Comparison of ENCODE assay signal across 11 cellular contexts in the genomic region with DNA sequence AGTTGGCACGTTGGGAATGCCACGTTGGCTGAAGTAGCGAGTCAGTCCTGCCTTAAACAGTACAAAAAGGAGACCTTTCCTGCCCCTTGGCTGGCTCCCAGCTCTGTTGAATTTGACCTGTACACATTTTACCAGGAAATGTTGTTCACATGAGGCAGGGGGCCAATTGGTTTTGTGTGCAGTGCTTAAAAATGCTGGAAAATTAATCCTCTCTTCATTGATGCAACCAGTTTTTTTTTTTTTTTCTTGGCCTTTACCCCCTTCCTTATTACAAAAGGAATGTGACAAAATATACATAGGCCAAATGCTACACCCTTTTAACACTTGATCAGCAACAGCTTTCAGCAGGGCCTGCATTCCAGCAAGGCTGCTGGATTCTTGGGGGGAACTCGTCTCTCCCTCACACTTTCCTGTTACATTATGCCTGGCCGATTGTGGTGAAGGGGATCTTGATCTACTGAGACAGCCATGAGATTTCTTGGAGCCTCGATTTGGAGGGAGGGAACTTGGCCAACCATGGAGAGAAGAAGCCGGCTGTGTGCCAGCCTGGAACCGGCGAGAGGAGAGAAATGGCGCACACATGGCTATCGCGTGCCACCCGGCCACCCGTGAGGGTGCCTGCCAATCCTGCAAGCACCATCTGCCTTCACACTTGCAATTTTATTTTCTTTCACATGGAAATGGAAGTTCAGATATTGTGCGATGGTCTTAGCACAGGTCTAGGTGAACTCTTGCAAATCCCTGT.
DNase-seq lines count a peak whose midpoint lies in the region; ATAC-seq, FAIRE-seq and TF ChIP-seq lines count a peak whose summit lies in the region.
"Had no signal": no experiment of that assay in that cellular context is flagged by ENCODE, and none has a peak within 500 bp of the region (broad histone marks: within the 10 kb centered on the region; RNA-seq: fewer than 3 reads in every experiment).

No MANE protein-coding gene starts in this region.

- H3K27ac ChIP-seq in AG04450 (ENCODE audit: low read depth, low read length) (peak overlapping the region; percentile 31), pancreas (peak overlapping the region; percentile 27 to 81 (median 59))

- no peaks in the 10 kb centered on the region for H3K27me3 Mint-ChIP-seq in WTC11 (ENCODE audit: low read depth)
- H3K27me3 Mint-ChIP-seq: activated CD8-positive, alpha-beta memory T cell treated with anti-CD3 and anti-CD28 coated beads, Interleukin-2, amount 10 ng/mL, durations not matched to agents 7 days and 5 days had no signal

- no peak for DNase-seq in AG04450 (ENCODE audit: low read depth, low spot score)
- DNase-seq in WTC11 (ENCODE audit: low spot score) = no peak
- DNase-seq in fibroblast of villous mesenchyme (ENCODE audit: low read depth) = peak; percentile 72
- DNase-seq in pancreas = peak in 5 of 6 donors; percentile 71 to 82 (median 78)
- DNase-seq in urothelium cell line (ENCODE audit: low spot score) = no peak
- DNase-seq: activated CD8-positive, alpha-beta memory T cell treated with anti-CD3 and anti-CD28 coated beads, Interleukin-2, amount 10 ng/mL, durations not matched to agents 7 days and 5 days; NCI-H1092 had no signal

- H3K36me3 ChIP-seq in pancreas = peaks cover 0 to 27% (median 3%) of the 10 kb centered on the region in 3 donors

- no peaks in the 10 kb centered on the region for H3K9me3 ChIP-seq in AG04450 (ENCODE audit: control insufficient read depth, insufficient read depth, low read length)
- no peaks in the 10 kb centered on the region for H3K9me3 ChIP-seq in pancreas

- FAIRE-seq in pancreas (lab: Jason Lieb, UNC) = no peak
- FAIRE-seq in urothelium cell line (lab: Jason Lieb, UNC) = no peak

- TF ChIP-seq CTCF in AG04450 (IDR thresholded peaks at IDR 0.05; ENCODE audit: low read depth, low read length) = no peak
- no peak for TF ChIP-seq CTCF in WTC11 (IDR thresholded peaks at IDR 0.05)
- TF ChIP-seq CTCF in fibroblast of villous mesenchyme (IDR thresholded peaks at IDR 0.05; ENCODE audit: insufficient read depth, low read depth, low read length) = no peak
- no peak for TF ChIP-seq CTCF in pancreas (IDR thresholded peaks at IDR 0.05)

- H3K4me1 Mint-ChIP-seq in WTC11 = no peaks in the 10 kb centered on the region

- H3K27me3 ChIP-seq in AG04450 (ENCODE audit: control insufficient read depth, insufficient read depth, low read length) (no peaks in the 10 kb centered on the region), pancreas (no peaks in the 10 kb centered on the region)

- peaks cover 28 to 38% (median 28%) of the 10 kb centered on the region in 3 donors for H3K4me1 ChIP-seq in pancreas

- CTCF ChIA-PET in AG04450 (lab: Charles Lee) (interaction anchor here (1.1 kb wide), 1 partner anchor 60 kb away, joined by 4 read pairs; no protein-coding TSS in a partner anchor), WTC11 (lab: Charles Lee) (interaction anchor here (1.0 to 1.3 kb wide), 2 partner anchors 49 to 97 kb away, joined by 3 read pairs; no protein-coding TSS in a partner anchor)

- ATAC-seq in WTC11 (no peak), pancreas (peak; percentile 65 to 79 (median 68)), HG03025 (IDR thresholded peaks at IDR 0.05; ENCODE audit: low FRiP score, unreplicated experiment) (no peak), HG02970 (IDR thresholded peaks at IDR 0.05; ENCODE audit: low FRiP score, unreplicated experiment) (no peak), GM21381 (IDR thresholded peaks at IDR 0.05; ENCODE audit: unreplicated experiment) (no peak)
- ATAC-seq: activated CD8-positive, alpha-beta memory T cell treated with anti-CD3 and anti-CD28 coated beads, Interleukin-2, amount 10 ng/mL, durations not matched to agents 7 days and 5 days had no signal

- H3K4me3 ChIP-seq in AG04450 (ENCODE audit: low read depth, low read length) (no peak overlapping the region), fibroblast of villous mesenchyme (ENCODE audit: low read depth, low read length) (peak overlapping the region; percentile 2), pancreas (no peak overlapping the region)

- POLR2A ChIA-PET in AG04450 (lab: Yijun Ruan, JAX) (interaction anchor here (0.6 to 0.7 kb wide), 2 partner anchors 250 to 886 kb away, joined by 3 read pairs; no protein-coding TSS in a partner anchor), WTC11 (lab: Charles Lee) (interaction anchor here (0.6 kb wide), 1 partner anchor 75 kb away, joined by 7 read pairs; no protein-coding TSS in a partner anchor)

- intact Hi-C loops in pancreas (cut with DNase I) = no loop called here

- 20 to 23% methylated on average over 15 of the region's 15 CpGs for WGBS in pancreas, 2 donors

- H3K36me3 Mint-ChIP-seq in WTC11 = peaks cover 66% of the 10 kb centered on the region
- H3K36me3 Mint-ChIP-seq: activated CD8-positive, alpha-beta memory T cell treated with anti-CD3 and anti-CD28 coated beads, Interleukin-2, amount 10 ng/mL, durations not matched to agents 7 days and 5 days had no signal

- no peak overlapping the region for H3K4me3 Mint-ChIP-seq in WTC11
- H3K4me3 Mint-ChIP-seq: activated CD8-positive, alpha-beta memory T cell treated with anti-CD3 and anti-CD28 coated beads, Interleukin-2, amount 10 ng/mL, durations not matched to agents 7 days and 5 days; neural crest cell had no signal

- H3K27ac Mint-ChIP-seq in WTC11 = peak overlapping the region; percentile 58; the same call in 1 of the 2 replicates
- H3K27ac Mint-ChIP-seq: activated CD8-positive, alpha-beta memory T cell treated with anti-CD3 and anti-CD28 coated beads, Interleukin-2, amount 10 ng/mL, durations not matched to agents 7 days and 5 days had no signal

- no peaks in the 10 kb centered on the region for H3K9me3 Mint-ChIP-seq in WTC11
- H3K9me3 Mint-ChIP-seq: neural crest cell had no signal

TF ChIP-seq in WTC11, 78 proteins besides CTCF, POLR2A, EP300 and RAD21:
- TF ChIP-seq ELF4 (CRISPR knock-in tag; IDR thresholded peaks at IDR 0.05; ENCODE audit: low read depth) (no peak), KAT7 (CRISPR knock-in tag; IDR thresholded peaks at IDR 0.05; ENCODE audit: borderline replicate concordance) (no peak), JUN (CRISPR knock-in tag; IDR thresholded peaks at IDR 0.05) (no peak), ERG (CRISPR knock-in tag; IDR thresholded peaks at IDR 0.05) (no peak)
- TF ChIP-seq, protein P1, sequence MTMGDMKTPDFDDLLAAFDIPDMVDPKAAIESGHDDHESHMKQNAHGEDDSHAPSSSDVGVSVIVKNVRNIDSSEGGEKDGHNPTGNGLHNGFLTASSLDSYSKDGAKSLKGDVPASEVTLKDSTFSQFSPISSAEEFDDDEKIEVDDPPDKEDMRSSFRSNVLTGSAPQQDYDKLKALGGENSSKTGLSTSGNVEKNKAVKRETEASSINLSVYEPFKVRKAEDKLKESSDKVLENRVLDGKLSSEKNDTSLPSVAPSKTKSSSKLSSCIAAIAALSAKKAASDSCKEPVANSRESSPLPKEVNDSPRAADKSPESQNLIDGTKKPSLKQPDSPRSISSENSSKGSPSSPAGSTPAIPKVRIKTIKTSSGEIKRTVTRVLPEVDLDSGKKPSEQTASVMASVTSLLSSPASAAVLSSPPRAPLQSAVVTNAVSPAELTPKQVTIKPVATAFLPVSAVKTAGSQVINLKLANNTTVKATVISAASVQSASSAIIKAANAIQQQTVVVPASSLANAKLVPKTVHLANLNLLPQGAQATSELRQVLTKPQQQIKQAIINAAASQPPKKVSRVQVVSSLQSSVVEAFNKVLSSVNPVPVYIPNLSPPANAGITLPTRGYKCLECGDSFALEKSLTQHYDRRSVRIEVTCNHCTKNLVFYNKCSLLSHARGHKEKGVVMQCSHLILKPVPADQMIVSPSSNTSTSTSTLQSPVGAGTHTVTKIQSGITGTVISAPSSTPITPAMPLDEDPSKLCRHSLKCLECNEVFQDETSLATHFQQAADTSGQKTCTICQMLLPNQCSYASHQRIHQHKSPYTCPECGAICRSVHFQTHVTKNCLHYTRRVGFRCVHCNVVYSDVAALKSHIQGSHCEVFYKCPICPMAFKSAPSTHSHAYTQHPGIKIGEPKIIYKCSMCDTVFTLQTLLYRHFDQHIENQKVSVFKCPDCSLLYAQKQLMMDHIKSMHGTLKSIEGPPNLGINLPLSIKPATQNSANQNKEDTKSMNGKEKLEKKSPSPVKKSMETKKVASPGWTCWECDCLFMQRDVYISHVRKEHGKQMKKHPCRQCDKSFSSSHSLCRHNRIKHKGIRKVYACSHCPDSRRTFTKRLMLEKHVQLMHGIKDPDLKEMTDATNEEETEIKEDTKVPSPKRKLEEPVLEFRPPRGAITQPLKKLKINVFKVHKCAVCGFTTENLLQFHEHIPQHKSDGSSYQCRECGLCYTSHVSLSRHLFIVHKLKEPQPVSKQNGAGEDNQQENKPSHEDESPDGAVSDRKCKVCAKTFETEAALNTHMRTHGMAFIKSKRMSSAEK (CRISPR knock-in tag; IDR thresholded peaks at IDR 0.05; ENCODE audit: borderline replicate concordance) = no peak

Comparison
In these comparisons a context has a peak if more than half of its experiments do, and no peak if none do; other contexts are left out.
1. DNase-seq: peak in fibroblast of villous mesenchyme (single experiment) and pancreas (5 of 6); none in AG04450 (single experiment), WTC11 (single experiment) and urothelium cell line (single experiment).
2. ATAC-seq: peak in pancreas (4 of 4); none in WTC11 (single experiment), HG03025 (single experiment), HG02970 (single experiment) and GM21381 (single experiment).